Comparison of ENCODE assay signal across 19 cellular contexts in genomic region chr3:133386876-133387275, GRCh38. TPM values are rescaled to one million over a fixed set of nuclear protein-coding genes. Genes with fewer than 3 reads are reported as not detected.
DNase-seq lines count a peak whose midpoint lies in the region; TF ChIP-seq lines count a peak whose summit lies in the region.
"Had no signal": no experiment of that assay in that cellular context is flagged by ENCODE, and none has a peak within 500 bp of the region (broad histone marks: within the 10 kb centered on the region; RNA-seq: fewer than 3 reads in every experiment).

No MANE protein-coding gene starts in this region.

- CTCF ChIA-PET in GM10248 (lab: Yijun Ruan, JAX): interaction anchor here (1.1 to 1.3 kb wide), 2 partner anchors 12 to 16 kb away, joined by 3 to 4 read pairs; no protein-coding TSS in a partner anchor
- CTCF ChIA-PET in RWPE1 (lab: Yijun Ruan, JAX): interaction anchor here (0.6 to 0.7 kb wide), 2 partner anchors 140 to 1304 kb away, joined by 3 to 4 read pairs; no protein-coding TSS in a partner anchor

- no peaks in the 10 kb centered on the region for H3K79me2 ChIP-seq in Karpas-422 (ENCODE audit: low read length)

- H3K4me1 ChIP-seq in Karpas-422 (ENCODE audit: low read length): peaks cover 33% of the 10 kb centered on the region
- H3K4me1 ChIP-seq in adrenal gland (replicated peaks in 1 of 2): peaks cover 0 to 10% of the 10 kb centered on the region in 2 donors
- H3K4me1 ChIP-seq: SJSA1 had no signal

- in situ Hi-C loops in astrocyte of the spinal cord (cut with HindIII; ENCODE audit: low sequenced_read_pairs): no loop called here

- H3K27me3 ChIP-seq in Karpas-422 (ENCODE audit: low read length) (no peaks in the 10 kb centered on the region), adrenal gland (no peaks in the 10 kb centered on the region)
- H3K27me3 ChIP-seq: SJSA1 had no signal

- intact Hi-C loops in adrenal gland (cut with DNase I): loop anchor here (5.0 to 10.0 kb wide), 2 partner anchors 345 to 652 kb away; no protein-coding TSS in a partner anchor

- H3K9me3 ChIP-seq in Karpas-422 (ENCODE audit: low read length): no peaks in the 10 kb centered on the region
- no peaks in the 10 kb centered on the region for H3K9me3 ChIP-seq in adrenal gland (replicated peaks in 1 of 3)
- H3K9me3 ChIP-seq: SJSA1 had no signal

- H3K9ac ChIP-seq in Karpas-422 (ENCODE audit: low read length): no peak overlapping the region

- no peak overlapping the region for H3K4me3 ChIP-seq in Karpas-422 (ENCODE audit: low read length)
- H3K4me3 ChIP-seq in astrocyte of the spinal cord (ENCODE audit: low read depth, low read length): no peak overlapping the region
- no peak overlapping the region for H3K4me3 ChIP-seq in retinal pigment epithelial cell (ENCODE audit: low read length)
- no peak overlapping the region for H3K4me3 ChIP-seq in adrenal gland
- H3K4me3 ChIP-seq: GM23338, SJSA1 had no signal

- no peak for DNase-seq in GM10248 (ENCODE audit: extremely low spot score)
- peak; percentile 69 for DNase-seq in Karpas-422
- DNase-seq in astrocyte of the spinal cord (ENCODE audit: low read depth, low spot score): no peak
- DNase-seq in retinal pigment epithelial cell (ENCODE audit: low read depth): no peak
- no peak for DNase-seq in NCI-H2196 (lab: John Stamatoyannopoulos, UW; ENCODE audit: unreplicated experiment)
- DNase-seq in RWPE1 (ENCODE audit: low spot score): no peak
- DNase-seq in adrenal gland: no peak
- DNase-seq: CD8-positive, alpha-beta memory T cell; EL; NCI-H1417 treated with DMSO at 0.1 percent for 48 hours; NCI-H2029; NCI-H2171 treated with DMSO at 0.1 percent for 48 hours; NCI-H510A treated with DMSO at 0.1 percent for 48 hours; RPMI8226; T-cell had no signal

- H2AFZ ChIP-seq in Karpas-422 (ENCODE audit: low read length): no peak overlapping the region
- H2AFZ ChIP-seq: GM23338 had no signal

- peak; percentile 23 for TF ChIP-seq CTCF in GM10248 (IDR thresholded peaks at IDR 0.05; ENCODE audit: control extremely low read depth, extremely low read depth, low read depth, missing control alignments)
- peak; percentile 14 for TF ChIP-seq CTCF in astrocyte of the spinal cord (IDR thresholded peaks at IDR 0.05; ENCODE audit: low read depth, low read length)
- TF ChIP-seq CTCF in retinal pigment epithelial cell (conservative IDR thresholded peaks at IDR 0.05; ENCODE audit: low read depth, low read length): peak; percentile 11
- no peak for TF ChIP-seq CTCF in RWPE1 (conservative IDR thresholded peaks at IDR 0.05; ENCODE audit: low read depth)
- no peak for TF ChIP-seq CTCF in adrenal gland (IDR thresholded peaks at IDR 0.05)

- no peaks in the 10 kb centered on the region for H4K20me1 ChIP-seq in Karpas-422 (ENCODE audit: insufficient read depth, low read depth, low read length)

- H3K9me2 ChIP-seq in Karpas-422 (replicated peaks; ENCODE audit: insufficient read depth, low read length): no peaks in the 10 kb centered on the region

- POLR2A ChIA-PET in GM10248 (lab: Yijun Ruan, JAX) (no interaction called here), RWPE1 (lab: Yijun Ruan, JAX; ENCODE audit: low non-redundant PET) (no interaction called here)

- TF ChIP-seq POLR2A in adrenal gland (IDR thresholded peaks at IDR 0.05): no peak

- H3K36me3 ChIP-seq in Karpas-422 (ENCODE audit: insufficient read depth, low read length) (no peaks in the 10 kb centered on the region), adrenal gland (replicated peaks in 1 of 2) (no peaks in the 10 kb centered on the region)

- H3K4me2 ChIP-seq in Karpas-422 (ENCODE audit: low read depth, low read length, poor library complexity, severe bottlenecking): no peak overlapping the region
- H3K4me2 ChIP-seq: GM23338 had no signal

- H3K27ac ChIP-seq in Karpas-422 (ENCODE audit: low read length) (no peak overlapping the region), RWPE1 (no peak overlapping the region), adrenal gland (no peak overlapping the region)
- H3K27ac ChIP-seq: SJSA1 had no signal

RNA-seq across cellular contexts. Expression of gene BFSP2, which starts 13.0 kb away (rescaled TPM):
- total RNA-seq in Karpas-422 (2014; rRNA removed; shearing (Covaris generic); ENCODE audit: low replicate concordance): 33.1 and 44.7 TPM in 2 replicates
- not detected for total RNA-seq in adrenal gland
- not detected for polyA plus RNA-seq in adrenal gland
- total RNA-seq: CD8-positive, alpha-beta memory T cell; GM23338; SJSA1 had no signal
- polyA plus RNA-seq: AG04450, BJ, GM23338 had no signal

Comparison
In these comparisons a context has a peak if more than half of its experiments do, and no peak if none do; other contexts are left out.
1. CTCF ChIP-seq: peak in GM10248 (single experiment), astrocyte of the spinal cord (single experiment) and retinal pigment epithelial cell (single experiment); none in RWPE1 (single experiment) and adrenal gland (0 of 6).
2. RNA of gene BFSP2, which starts 13.0 kb away (total RNA-seq): 33.1 to 44.7 TPM in Karpas-422; not detected in adrenal gland; every median in the first group is over 10 times any median in the second.